ENCODE assay signal across 23 cellular contexts in the genomic region with DNA sequence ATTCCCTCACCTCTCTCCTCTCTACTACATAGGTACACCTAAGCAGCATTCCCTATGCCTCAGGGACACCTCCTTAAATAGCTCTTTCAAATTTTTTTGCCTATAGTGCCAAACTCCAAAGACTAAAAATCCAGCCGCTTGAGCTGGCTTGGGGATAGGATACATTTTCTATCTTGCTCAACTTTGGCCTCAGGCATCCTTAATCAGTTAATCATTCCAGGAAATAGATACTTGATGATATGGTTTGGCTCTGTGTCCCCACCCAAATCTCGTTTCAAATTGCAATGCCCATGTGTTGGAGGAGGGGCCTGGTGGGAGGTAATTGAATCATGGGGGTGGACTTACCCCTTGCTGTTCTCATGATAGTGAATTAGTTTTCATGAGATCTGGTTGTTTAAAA. TPM values are rescaled to one million over a fixed set of nuclear protein-coding genes. Genes with fewer than 3 reads are reported as not detected.
DNase-seq lines count a peak whose midpoint lies in the region; ATAC-seq and TF ChIP-seq lines count a peak whose summit lies in the region.
"Had no signal": no experiment of that assay in that cellular context is flagged by ENCODE, and none has a peak within 500 bp of the region (broad histone marks: within the 10 kb centered on the region; RNA-seq: fewer than 3 reads in every experiment).

No MANE protein-coding gene starts in this region.

- DNase-seq in epithelial cell of esophagus (ENCODE audit: low read depth) (peak; percentile 68), foreskin keratinocyte (peak in 1 of 2 donors; percentile 55), HK-2 (ENCODE audit: unreplicated experiment) (no peak)
- no peak for DNase-seq in activated naive CD4-positive, alpha-beta T cell treated with anti-CD3 and anti-CD28 coated beads, Interleukin-2, amount 50 U/mL, for 72 hours (ENCODE audit: low spot score in 2 of 2)
- DNase-seq: 8988T; ACHN; BE2C; C1 segment of cervical spinal cord; CD4-positive, alpha-beta memory T cell; CD4-positive, CD25-positive, alpha-beta regulatory T cell; CD8-positive, alpha-beta memory T cell; COR-L47; DMS 273 treated with DMSO at 0.1 percent for 48 hours; DMS153; DMS53; DMS79; DND-41; EL; GDM1 had no signal

- TF ChIP-seq CTCF in epithelial cell of esophagus (IDR thresholded peaks at IDR 0.05; ENCODE audit: insufficient read depth, low read depth, low read length, missing control alignments), result no peak
- TF ChIP-seq CTCF in foreskin keratinocyte (conservative IDR thresholded peaks at IDR 0.05), result no peak

- no peaks in the 10 kb centered on the region for H3K27me3 ChIP-seq in foreskin keratinocyte
- H3K27me3 ChIP-seq: BLaER1 had no signal

- H3K4me3 ChIP-seq in epithelial cell of esophagus (ENCODE audit: low read length), result no peak overlapping the region
- H3K4me3 ChIP-seq: BLaER1, GM12878 had no signal

- H3K36me3 Mint-ChIP-seq in activated naive CD4-positive, alpha-beta T cell treated with anti-CD3 and anti-CD28 coated beads, Interleukin-2, amount 50 U/mL, for 72 hours, result peaks cover 19 to 22% of the 10 kb centered on the region in 2 donors
- H3K36me3 Mint-ChIP-seq: CD8-positive, alpha-beta memory T cell had no signal

- no peak overlapping the region for H3K27ac ChIP-seq in foreskin keratinocyte
- H3K27ac ChIP-seq: BLaER1 had no signal

- peak; percentile 8 for ATAC-seq in foreskin keratinocyte
- ATAC-seq in GM19395 (IDR thresholded peaks at IDR 0.05; ENCODE audit: unreplicated experiment), result no peak
- no peak for ATAC-seq in activated naive CD4-positive, alpha-beta T cell treated with anti-CD3 and anti-CD28 coated beads, Interleukin-2, amount 50 U/mL, for 72 hours
- ATAC-seq: GM12878 had no signal

- H3K9me3 Mint-ChIP-seq in activated naive CD4-positive, alpha-beta T cell treated with anti-CD3 and anti-CD28 coated beads, Interleukin-2, amount 50 U/mL, for 72 hours, result peaks cover 24% of the 10 kb centered on the region in 2 donors

- H3K27ac Mint-ChIP-seq in activated naive CD4-positive, alpha-beta T cell treated with anti-CD3 and anti-CD28 coated beads, Interleukin-2, amount 50 U/mL, for 72 hours, result no peak overlapping the region
- H3K27ac Mint-ChIP-seq: CD14-positive monocyte; CD4-positive, CD25-positive, alpha-beta regulatory T cell; CD8-positive, alpha-beta memory T cell had no signal

- H3K4me1 ChIP-seq in foreskin keratinocyte, result peaks cover 15% of the 10 kb centered on the region
- H3K4me1 ChIP-seq: BE2C, BLaER1 had no signal

RNA-seq across cellular contexts. Expression of a gene that starts 11.4 kb away (rescaled TPM):
- total RNA-seq in foreskin keratinocyte, result 104 and 195 TPM in 2 replicates
- 121 and 247 TPM in 2 replicates for polyA plus RNA-seq in foreskin keratinocyte
- 100 to 1,000 TPM in 1 of 2 donors, 10 to 100 TPM in 1; 73.2 to 241 TPM for total RNA-seq in activated naive CD4-positive, alpha-beta T cell treated with anti-CD3 and anti-CD28 coated beads, Interleukin-2, amount 50 U/mL, for 72 hours

RNA-seq across cellular contexts. Expression of a gene that starts 52.3 kb away (rescaled TPM):
- total RNA-seq in foreskin keratinocyte, result 6.7 and 7.7 TPM in 2 replicates
- 2.1 TPM in 2 replicates for polyA plus RNA-seq in foreskin keratinocyte
- under 1 TPM; 0.09 to 0.70 TPM for total RNA-seq in activated naive CD4-positive, alpha-beta T cell treated with anti-CD3 and anti-CD28 coated beads, Interleukin-2, amount 50 U/mL, for 72 hours
- total RNA-seq: CD4-positive, CD25-positive, alpha-beta regulatory T cell had no signal
- polyA plus RNA-seq: CD4-positive, alpha-beta memory T cell; CD4-positive, CD25-positive, alpha-beta regulatory T cell; CD8-positive, alpha-beta memory T cell had no signal
